In genomic region chr15:23642413-23643044, GRCh38 we compare ENCODE assay signal across 8 cellular contexts. TPM values are rescaled to one million over a fixed set of nuclear protein-coding genes. Genes with fewer than 3 reads are reported as not detected.
DNase-seq lines count a peak whose midpoint lies in the region; ATAC-seq and TF ChIP-seq lines count a peak whose summit lies in the region.

No MANE protein-coding gene starts in this region.

- H3K4me1 ChIP-seq in HAP-1 (no peaks in the 10 kb centered on the region), fibroblast of lung (ENCODE audit: control insufficient read depth, extremely low read depth, insufficient read depth, low read length) (no peaks in the 10 kb centered on the region), vagina (no peaks in the 10 kb centered on the region)
- H3K4me1 ChIP-seq in naive thymus-derived CD4-positive, alpha-beta T cell (ENCODE audit: control insufficient read depth in 2 of 2, insufficient read depth in 2 of 2, low read length in 2 of 2), result no peaks in the 10 kb centered on the region

- in situ Hi-C loops in HAP-1 (cut with MboI; ENCODE audit: low sequenced_read_pairs), result loop anchor here (25.0 kb wide), 2 partner anchors 1570 to 1820 kb away; no protein-coding TSS in a partner anchor

- ATAC-seq in naive thymus-derived CD4-positive, alpha-beta T cell, result no peak
- ATAC-seq in GM21529 (IDR thresholded peaks at IDR 0.05; ENCODE audit: unreplicated experiment), result no peak

- no peak overlapping the region for H2AFZ ChIP-seq in fibroblast of lung (ENCODE audit: low read length)

- no peaks in the 10 kb centered on the region for H3K4me1 Mint-ChIP-seq in naive thymus-derived CD4-positive, alpha-beta T cell

- H4K20me1 ChIP-seq in fibroblast of lung (ENCODE audit: control insufficient read depth, extremely low read depth, insufficient read depth, low read length), result no peaks in the 10 kb centered on the region

- H3K36me3 Mint-ChIP-seq in naive thymus-derived CD4-positive, alpha-beta T cell, result no peaks in the 10 kb centered on the region

- peaks cover 0 to 20% (median 6%) of the 10 kb centered on the region in 5 donors for H3K27me3 Mint-ChIP-seq in naive thymus-derived CD4-positive, alpha-beta T cell

- H3K9me3 ChIP-seq in HAP-1 (no peaks in the 10 kb centered on the region), fibroblast of lung (ENCODE audit: control insufficient read depth, insufficient read depth, low read depth, low read length) (no peaks in the 10 kb centered on the region), vagina (no peaks in the 10 kb centered on the region)
- H3K9me3 ChIP-seq in naive thymus-derived CD4-positive, alpha-beta T cell (ENCODE audit: control insufficient read depth in 2 of 3, low read length in 3 of 3), result no peaks in the 10 kb centered on the region

- peak; percentile 54 to 69 for TF ChIP-seq CTCF in fibroblast of lung (conservative IDR thresholded peaks at IDR 0.05 in 1 of 2, IDR thresholded peaks at IDR 0.05 in 1 of 2; ENCODE audit: low read depth in 1 of 2, low read length in 2 of 2)
- TF ChIP-seq CTCF in vagina (IDR thresholded peaks at IDR 0.05), result peak; percentile 48 to 75 (median 66)

- no peaks in the 10 kb centered on the region for H3K79me2 ChIP-seq in fibroblast of lung (ENCODE audit: control insufficient read depth, insufficient read depth, low read length)

- POLR2A ChIA-PET in naive thymus-derived CD4-positive, alpha-beta T cell (lab: Charles Lee), result no interaction called here

- H3K4me3 Mint-ChIP-seq in naive thymus-derived CD4-positive, alpha-beta T cell, result no peak overlapping the region

- no peaks in the 10 kb centered on the region for H3K36me3 ChIP-seq in HAP-1 (replicated peaks)
- no peaks in the 10 kb centered on the region for H3K36me3 ChIP-seq in fibroblast of lung (ENCODE audit: control insufficient read depth, insufficient read depth, low read length)
- H3K36me3 ChIP-seq in naive thymus-derived CD4-positive, alpha-beta T cell (ENCODE audit: control insufficient read depth in 2 of 3, insufficient read depth in 3 of 3, low read length in 3 of 3), result no peaks in the 10 kb centered on the region
- H3K36me3 ChIP-seq in vagina, result no peaks in the 10 kb centered on the region

- TF ChIP-seq POLR2A in vagina (IDR thresholded peaks at IDR 0.05), result no peak

- no peak overlapping the region for H3K4me2 ChIP-seq in fibroblast of lung (ENCODE audit: extremely low read depth, insufficient read depth, low read length)

- CTCF ChIA-PET in naive thymus-derived CD4-positive, alpha-beta T cell (lab: Charles Lee), result interaction anchor here (1.2 kb wide), 2 partner anchors 1861 to 1863 kb away, joined by 3 to 4 read pairs; no protein-coding TSS in a partner anchor

- H3K9ac ChIP-seq in fibroblast of lung (ENCODE audit: insufficient read depth, low read length), result no peak overlapping the region

- intact Hi-C loops in naive thymus-derived CD4-positive, alpha-beta T cell (cut with micrococcal nuclease), result loop anchor here (1.0 to 5.0 kb wide), 3 partner anchors 236 to 1860 kb away; no protein-coding TSS in a partner anchor
- intact Hi-C loops in vagina (cut with DNase I), result no loop called here

- H3K9me3 Mint-ChIP-seq in naive thymus-derived CD4-positive, alpha-beta T cell, result peaks cover 0 to 1% (median 0%) of the 10 kb centered on the region in 11 donors

- DNase-seq in COLO829 (ENCODE audit: low spot score) (peak; percentile 82), HAP-1 (ENCODE audit: low spot score in 2 of 2) (peak; percentile 47 to 65), NCI-H2171 (lab: John Stamatoyannopoulos, UW) (peak; percentile 39), fibroblast of lung (ENCODE audit: low read depth in 2 of 2) (peak; percentile 41 to 64), vagina (ENCODE audit: extremely low spot score in 2 of 2) (no peak)
- peak; percentile 44 to 53 for DNase-seq in activated CD4-positive, alpha-beta T cell treated with anti-CD3 and anti-CD28 coated beads, Interleukin-2, amount 50 U/mL, for 48 hours
- DNase-seq in naive thymus-derived CD4-positive, alpha-beta T cell, result peak in 5 of 9 donors; percentile 9 to 32 (median 18)

- H3K27ac ChIP-seq in fibroblast of lung (ENCODE audit: insufficient read depth, low read length) (no peak overlapping the region), vagina (no peak overlapping the region)
- no peak overlapping the region for H3K27ac ChIP-seq in naive thymus-derived CD4-positive, alpha-beta T cell (ENCODE audit: low read depth, low read length)

- H3K27ac Mint-ChIP-seq in naive thymus-derived CD4-positive, alpha-beta T cell, result no peak overlapping the region

- H3K27me3 ChIP-seq in HAP-1 (ENCODE audit: low read depth), result no peaks in the 10 kb centered on the region
- H3K27me3 ChIP-seq in fibroblast of lung (ENCODE audit: control insufficient read depth, insufficient read depth, low read length), result no peaks in the 10 kb centered on the region
- no peaks in the 10 kb centered on the region for H3K27me3 ChIP-seq in naive thymus-derived CD4-positive, alpha-beta T cell (ENCODE audit: control insufficient read depth in 2 of 2, insufficient read depth in 2 of 2, low read length in 2 of 2)
- no peaks in the 10 kb centered on the region for H3K27me3 ChIP-seq in vagina

- H3K4me3 ChIP-seq in HAP-1 (no peak overlapping the region), fibroblast of lung (replicated peaks in 1 of 4; ENCODE audit: control extremely low read depth in 1 of 4, insufficient read depth in 1 of 4, low read depth in 3 of 4, low read length in 4 of 4) (no peak overlapping the region), vagina (no peak overlapping the region)
- H3K4me3 ChIP-seq in naive thymus-derived CD4-positive, alpha-beta T cell (ENCODE audit: low read length), result no peak overlapping the region

RNA-seq across cellular contexts. Expression of gene MAGEL2, which starts 5.1 kb away (rescaled TPM):
- total RNA-seq in fibroblast of lung (under 0.01 TPM in 2 replicates), vagina (2.0 TPM)
- polyA plus RNA-seq in fibroblast of lung, result not detected in 2 replicates
- polyA plus RNA-seq in fibroblast of lung (2012), result not detected in 2 replicates
- 0.08 and 0.26 TPM in 2 replicates for polyA minus RNA-seq in fibroblast of lung (ENCODE audit: low replicate concordance)
- total RNA-seq in naive thymus-derived CD4-positive, alpha-beta T cell, result not detected
- polyA plus RNA-seq in naive thymus-derived CD4-positive, alpha-beta T cell, result not detected

RNA-seq across cellular contexts. Expression of gene NDN, which starts 44.6 kb away (rescaled TPM):
- total RNA-seq in fibroblast of lung, result 41.6 and 47.7 TPM in 2 replicates
- 32.8 and 38.3 TPM in 2 replicates for polyA plus RNA-seq in fibroblast of lung
- polyA plus RNA-seq in fibroblast of lung (2012), result 28.3 and 38.8 TPM in 2 replicates
- 5.3 and 6.1 TPM in 2 replicates for polyA minus RNA-seq in fibroblast of lung (ENCODE audit: low replicate concordance)
- total RNA-seq in naive thymus-derived CD4-positive, alpha-beta T cell, result 1 to 10 TPM in 1 of 5 experiments, under 1 TPM in 1, not detected in 3; 0.39 to 2.8 TPM
- polyA plus RNA-seq in naive thymus-derived CD4-positive, alpha-beta T cell, result under 1 TPM; 0.21 to 0.72 TPM
- total RNA-seq in vagina, result 79.3 TPM

Comparison
In these comparisons a context has a peak if more than half of its experiments do, and no peak if none do; other contexts are left out.
1. DNase-seq: peak in COLO829 (single experiment), HAP-1 (2 of 2), NCI-H2171 (single experiment), activated CD4-positive, alpha-beta T cell treated with anti-CD3 and anti-CD28 coated beads, Interleukin-2, amount 50 U/mL, for 48 hours (2 of 2), fibroblast of lung (2 of 2) and naive thymus-derived CD4-positive, alpha-beta T cell (5 of 9); none in vagina (0 of 2).
2. RNA of gene NDN, which starts 44.6 kb away (total RNA-seq): 79.3 TPM in vagina (single experiment) and 41.6 to 47.7 TPM in fibroblast of lung; 0.39 to 2.8 TPM in naive thymus-derived CD4-positive, alpha-beta T cell; every median in the first group is over 10 times any median in the second.